In the genomic region with DNA sequence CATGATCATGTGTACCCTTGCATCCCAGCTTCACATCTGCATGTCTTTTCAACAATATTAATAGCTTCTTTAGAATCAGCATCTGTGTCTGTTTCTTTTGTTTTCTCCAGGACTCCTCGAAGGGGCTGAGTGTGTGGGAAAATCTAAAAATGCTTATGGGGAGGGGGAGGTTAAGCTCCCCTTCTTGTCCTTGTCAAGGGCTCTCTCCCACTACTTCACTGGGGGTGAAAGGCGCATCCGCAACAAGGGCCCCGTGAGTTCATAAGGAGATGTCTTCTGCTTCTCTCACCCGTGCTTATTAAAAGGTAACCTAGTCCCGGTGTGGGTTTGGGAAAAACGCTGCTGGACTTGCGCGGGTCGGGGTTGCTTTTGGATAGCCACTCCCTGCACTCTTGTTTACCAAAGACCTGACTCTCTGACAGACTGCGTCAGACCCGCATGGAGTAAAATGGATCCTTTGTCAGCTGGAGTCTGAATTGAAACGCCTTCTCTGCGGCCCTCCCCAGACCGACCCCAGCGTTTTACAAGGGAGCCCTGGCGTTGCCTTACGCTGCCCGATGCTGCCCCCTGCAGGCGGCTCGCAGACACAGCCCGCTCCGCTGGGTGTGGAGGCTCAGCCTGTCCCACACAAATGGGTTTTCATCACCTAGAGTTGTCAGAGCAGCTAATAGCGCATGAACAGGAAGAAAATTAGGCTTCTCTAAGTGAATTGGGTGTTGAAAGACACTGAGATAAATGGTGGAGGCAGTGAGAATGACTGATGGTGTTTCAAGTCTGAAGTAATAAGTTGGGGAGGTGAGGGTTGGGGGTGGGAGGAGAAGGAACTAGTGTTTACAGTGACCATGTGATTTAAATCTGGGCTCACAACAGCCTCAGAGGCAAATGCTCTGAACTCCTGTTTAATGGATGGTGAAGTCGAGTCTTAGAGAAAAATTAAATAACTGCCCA, we compare ENCODE assay signal across 8 cellular contexts. TPM values are rescaled to one million over a fixed set of nuclear protein-coding genes. Genes with fewer than 3 reads are reported as not detected.
DNase-seq lines count a peak whose midpoint lies in the region; ATAC-seq and TF ChIP-seq lines count a peak whose summit lies in the region.

No MANE protein-coding gene starts in this region.

- H3K4me3 Mint-ChIP-seq in activated CD8-positive, alpha-beta T cell treated with anti-CD3 and anti-CD28 coated beads, Interleukin-2, amount 10 ng/mL, durations not matched to agents 7 days and 5 days = peak overlapping the region; percentile 52
- H3K4me3 Mint-ChIP-seq in memory B cell = peak overlapping the region; percentile 50

- H3K27ac Mint-ChIP-seq in activated CD8-positive, alpha-beta T cell treated with anti-CD3 and anti-CD28 coated beads, Interleukin-2, amount 10 ng/mL, durations not matched to agents 7 days and 5 days = peak overlapping the region; percentile 70
- no peak overlapping the region for H3K27ac Mint-ChIP-seq in memory B cell

- H3K4me1 Mint-ChIP-seq in activated CD8-positive, alpha-beta T cell treated with anti-CD3 and anti-CD28 coated beads, Interleukin-2, amount 10 ng/mL, durations not matched to agents 7 days and 5 days (ENCODE audit: low read depth) = peaks cover 66% of the 10 kb centered on the region
- peaks cover 37% of the 10 kb centered on the region for H3K4me1 Mint-ChIP-seq in memory B cell

- POLR2A ChIA-PET in activated CD8-positive, alpha-beta T cell treated with anti-CD3 and anti-CD28 coated beads, Interleukin-2, amount 10 ng/mL, durations not matched to agents 7 days and 5 days (lab: Charles Lee) = interaction anchor here (0.6 to 6.4 kb wide), 12 partner anchors 24 to 109 kb away, joined by 3 to 114 read pairs (median 4); a partner anchor contains a TSS

- ATAC-seq in GM19438 (IDR thresholded peaks at IDR 0.05; ENCODE audit: low read depth, unreplicated experiment) = peak; percentile 76
- ATAC-seq in activated CD8-positive, alpha-beta T cell treated with anti-CD3 and anti-CD28 coated beads, Interleukin-2, amount 10 ng/mL, durations not matched to agents 7 days and 5 days = peak; percentile 92
- ATAC-seq in memory B cell (ENCODE audit: low read depth) = peak; percentile 95

- no peak overlapping the region for H3K4me3 ChIP-seq in HL-60 (replicated peaks; ENCODE audit: insufficient read depth, low read length)

- no peaks in the 10 kb centered on the region for H3K27me3 ChIP-seq in HL-60 (ENCODE audit: insufficient read depth, poor library complexity, severe bottlenecking)

- CTCF ChIA-PET in activated CD8-positive, alpha-beta T cell treated with anti-CD3 and anti-CD28 coated beads, Interleukin-2, amount 10 ng/mL, durations not matched to agents 7 days and 5 days (lab: Charles Lee) = interaction anchor here (0.6 to 12.2 kb wide), 40 partner anchors 8 to 1674 kb away, joined by 3 to 395 read pairs (median 10); a partner anchor contains a TSS

- peaks cover 13% of the 10 kb centered on the region for H3K27me3 Mint-ChIP-seq in activated CD8-positive, alpha-beta T cell treated with anti-CD3 and anti-CD28 coated beads, Interleukin-2, amount 10 ng/mL, durations not matched to agents 7 days and 5 days (ENCODE audit: low read depth)
- H3K27me3 Mint-ChIP-seq in memory B cell = no peaks in the 10 kb centered on the region

- no peak overlapping the region for H3K27ac ChIP-seq in HL-60 (replicated peaks)

- H3K36me3 Mint-ChIP-seq in activated CD8-positive, alpha-beta T cell treated with anti-CD3 and anti-CD28 coated beads, Interleukin-2, amount 10 ng/mL, durations not matched to agents 7 days and 5 days (ENCODE audit: low read depth) = peaks cover 10% of the 10 kb centered on the region
- no peaks in the 10 kb centered on the region for H3K36me3 Mint-ChIP-seq in memory B cell

- H3K9me3 Mint-ChIP-seq in activated CD8-positive, alpha-beta T cell treated with anti-CD3 and anti-CD28 coated beads, Interleukin-2, amount 10 ng/mL, durations not matched to agents 7 days and 5 days (ENCODE audit: insufficient read depth) = no peaks in the 10 kb centered on the region
- H3K9me3 Mint-ChIP-seq in memory B cell = no peaks in the 10 kb centered on the region

- DNase-seq in C1 segment of cervical spinal cord (lab: John Stamatoyannopoulos, UW) (peak in 13 of 14 donors; percentile 52 to 89 (median 79)), HL-60 (ENCODE audit: low read depth in 1 of 2, low spot score in 1 of 2) (peak; percentile 66 to 81), NCI-H774 (lab: John Stamatoyannopoulos, UW) (peak; percentile 76), memory B cell (ENCODE audit: low spot score in 2 of 2) (peak; percentile 91 to 95)
- peak; percentile 94 for DNase-seq in activated CD8-positive, alpha-beta T cell treated with anti-CD3 and anti-CD28 coated beads, Interleukin-2, amount 10 ng/mL, durations not matched to agents 7 days and 5 days
- peak; percentile 86 for DNase-seq in effector CD4-positive, alpha-beta T cell
- DNase-seq in stimulated activated CD8-positive, alpha-beta memory T cell treated with anti-CD3 and anti-CD28 coated beads, Interleukin-12 subunit alpha, Interleukin-12 subunit beta, amount 100 ng/mL, for 4 hours (ENCODE audit: low read depth) = peak; percentile 76

- peak; percentile 90 for TF ChIP-seq CTCF in HL-60 (IDR thresholded peaks at IDR 0.05; ENCODE audit: insufficient read depth, low read length)

RNA-seq across cellular contexts. Expression of a gene that starts 53.9 kb away (rescaled TPM):
- total RNA-seq in activated CD8-positive, alpha-beta T cell treated with anti-CD3 and anti-CD28 coated beads, Interleukin-2, amount 10 ng/mL, durations not matched to agents 7 days and 5 days = 10 to 100 TPM; 37.2 to 38.0 TPM
